ENCODE assay signal across 8 cellular contexts in genomic region chr10:60434418-60435046, GRCh38. TPM values are rescaled to one million over a fixed set of nuclear protein-coding genes. Genes with fewer than 3 reads are reported as not detected.
DNase-seq lines count a peak whose midpoint lies in the region; ATAC-seq and TF ChIP-seq lines count a peak whose summit lies in the region.

No MANE protein-coding gene starts in this region.

- H3K36me3 ChIP-seq in smooth muscle cell (ENCODE audit: low read depth), result no peaks in the 10 kb centered on the region

- H3K79me2 ChIP-seq in smooth muscle cell (ENCODE audit: low read depth), result no peaks in the 10 kb centered on the region

- H3K4me3 ChIP-seq in AG04449 (ENCODE audit: low read depth, low read length), result no peak overlapping the region
- H3K4me3 ChIP-seq in GM12865 (ENCODE audit: low read depth, low read length), result no peak overlapping the region
- no peak overlapping the region for H3K4me3 ChIP-seq in WI38 (ENCODE audit: low read depth, low read length)
- no peak overlapping the region for H3K4me3 ChIP-seq in smooth muscle cell

- H2AFZ ChIP-seq in smooth muscle cell (ENCODE audit: low read depth), result no peak overlapping the region

- H3K4me2 ChIP-seq in smooth muscle cell, result no peak overlapping the region

- no peaks in the 10 kb centered on the region for H3K9me3 ChIP-seq in smooth muscle cell (replicated peaks; ENCODE audit: low read depth)

- peaks cover 7% of the 10 kb centered on the region for H3K4me1 ChIP-seq in smooth muscle cell (ENCODE audit: low read depth)

- POLR2A ChIA-PET in AG04449 (lab: Yijun Ruan, JAX), result no interaction called here

- no peaks in the 10 kb centered on the region for H4K20me1 ChIP-seq in smooth muscle cell (ENCODE audit: low read depth)

- ATAC-seq in left cardiac atrium (peak; percentile 51 to 74), GM21515 (IDR thresholded peaks at IDR 0.05; ENCODE audit: unreplicated experiment) (no peak)

- no peak for DNase-seq in AG04449 (ENCODE audit: low read depth, low spot score)
- peak; percentile 45 for DNase-seq in GM12865 (ENCODE audit: low read depth)
- DNase-seq in MV-4-11 (lab: John Stamatoyannopoulos, UW), result peak; percentile 42
- no peak for DNase-seq in left cardiac atrium
- DNase-seq in smooth muscle cell (lab: John Stamatoyannopoulos, UW; ENCODE audit: unreplicated experiment), result no peak
- DNase-seq in NK-92 (lab: John Stamatoyannopoulos, UW; ENCODE audit: unreplicated experiment), result no peak

- intact Hi-C loops in left cardiac atrium (cut with DNase I), result loop anchor here (5.0 to 10.0 kb wide), 2 partner anchors 200 to 322 kb away; no protein-coding TSS in a partner anchor

- no peaks in the 10 kb centered on the region for H3K27me3 ChIP-seq in smooth muscle cell (ENCODE audit: low read depth)

- H3F3A ChIP-seq in smooth muscle cell (ENCODE audit: low read depth), result no peaks in the 10 kb centered on the region

- H3K9ac ChIP-seq in smooth muscle cell (ENCODE audit: low read depth), result no peak overlapping the region

- CTCF ChIA-PET in AG04449 (lab: Yijun Ruan, JAX), result interaction anchor here (0.5 to 22.1 kb wide), 30 partner anchors 9 to 338 kb away, joined by 3 to 346 read pairs (median 5); no protein-coding TSS in a partner anchor

- WGBS in smooth muscle cell (ENCODE audit: low lambda C conversion rate), result 67% methylated on average over 3 of the region's 3 CpGs

- TF ChIP-seq CTCF in AG04449 (IDR thresholded peaks at IDR 0.05; ENCODE audit: insufficient read depth, low read length, missing control alignments) (peak; percentile 49), GM12865 (IDR thresholded peaks at IDR 0.05; ENCODE audit: insufficient read depth, low read depth, low read length, missing control alignments) (peak; percentile 55), WI38 (IDR thresholded peaks at IDR 0.05; ENCODE audit: low read depth, low read length) (peak; percentile 23; the same call in 1 of the 2 replicates), smooth muscle cell (IDR thresholded peaks at IDR 0.05; ENCODE audit: borderline replicate concordance, insufficient read depth, poor library complexity, severe bottlenecking) (peak; percentile 70)

- no peak overlapping the region for H3K27ac ChIP-seq in smooth muscle cell (ENCODE audit: low read depth)

RNA-seq across cellular contexts. Expression of gene ANK3, which starts 44.9 kb away (rescaled TPM):
- total RNA-seq in left cardiac atrium (100 to 1,000 TPM; 142 to 199 TPM), smooth muscle cell (85.5 and 86.4 TPM in 2 replicates)
- polyA plus RNA-seq in smooth muscle cell, result 28.2 and 41.2 TPM in 2 replicates

Comparison
In these comparisons a context has a peak if more than half of its experiments do, and no peak if none do; other contexts are left out.
1. DNase-seq: peak in GM12865 (single experiment) and MV-4-11 (single experiment); none in AG04449 (single experiment), left cardiac atrium (single experiment), smooth muscle cell (single experiment) and NK-92 (single experiment).
2. Peak in every context shown above with its lines, with median percentiles within 50 percentile points of each other: CTCF ChIP-seq.